1 cellular context compared by ENCODE assay signal in the genomic region with DNA sequence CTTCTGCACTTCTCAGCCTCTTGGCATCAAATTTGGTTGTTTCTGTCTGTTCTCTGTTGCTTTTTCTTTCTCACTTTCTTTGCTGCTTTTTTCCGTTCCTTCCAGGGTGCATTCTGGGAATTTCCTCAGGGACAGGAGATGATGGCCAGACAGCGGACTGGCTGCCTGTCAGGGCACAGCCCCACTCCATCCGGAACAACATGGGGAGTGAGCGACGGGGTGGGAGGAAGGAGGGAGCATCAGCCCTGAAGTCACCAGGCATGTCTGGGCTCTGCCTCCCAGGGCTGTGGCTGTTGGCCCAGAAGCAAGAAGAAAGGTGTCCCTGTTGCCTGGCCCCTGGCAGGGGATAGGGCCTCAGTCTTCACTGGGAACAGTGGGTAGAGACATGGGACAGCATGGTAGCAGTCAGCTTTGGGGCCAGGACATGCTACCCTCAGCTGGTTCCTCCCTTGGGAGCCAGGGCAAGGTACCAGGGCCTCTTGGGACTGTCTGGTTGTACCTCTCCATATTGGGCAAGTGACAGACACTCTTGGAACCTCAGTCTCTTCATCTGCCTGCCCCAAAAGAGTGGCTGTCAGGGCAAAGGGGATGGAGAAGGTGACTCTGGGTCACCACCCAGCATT.
TF ChIP-seq lines count a peak whose summit lies in the region.

No MANE protein-coding gene starts in this region.

TF ChIP-seq in SK-N-SH treated with all-trans-retinoic acid at 6 μM for 48 hours, 23 proteins besides CTCF, POLR2A, EP300 and RAD21 (continued from another document):
- TF ChIP-seq, protein P1, sequence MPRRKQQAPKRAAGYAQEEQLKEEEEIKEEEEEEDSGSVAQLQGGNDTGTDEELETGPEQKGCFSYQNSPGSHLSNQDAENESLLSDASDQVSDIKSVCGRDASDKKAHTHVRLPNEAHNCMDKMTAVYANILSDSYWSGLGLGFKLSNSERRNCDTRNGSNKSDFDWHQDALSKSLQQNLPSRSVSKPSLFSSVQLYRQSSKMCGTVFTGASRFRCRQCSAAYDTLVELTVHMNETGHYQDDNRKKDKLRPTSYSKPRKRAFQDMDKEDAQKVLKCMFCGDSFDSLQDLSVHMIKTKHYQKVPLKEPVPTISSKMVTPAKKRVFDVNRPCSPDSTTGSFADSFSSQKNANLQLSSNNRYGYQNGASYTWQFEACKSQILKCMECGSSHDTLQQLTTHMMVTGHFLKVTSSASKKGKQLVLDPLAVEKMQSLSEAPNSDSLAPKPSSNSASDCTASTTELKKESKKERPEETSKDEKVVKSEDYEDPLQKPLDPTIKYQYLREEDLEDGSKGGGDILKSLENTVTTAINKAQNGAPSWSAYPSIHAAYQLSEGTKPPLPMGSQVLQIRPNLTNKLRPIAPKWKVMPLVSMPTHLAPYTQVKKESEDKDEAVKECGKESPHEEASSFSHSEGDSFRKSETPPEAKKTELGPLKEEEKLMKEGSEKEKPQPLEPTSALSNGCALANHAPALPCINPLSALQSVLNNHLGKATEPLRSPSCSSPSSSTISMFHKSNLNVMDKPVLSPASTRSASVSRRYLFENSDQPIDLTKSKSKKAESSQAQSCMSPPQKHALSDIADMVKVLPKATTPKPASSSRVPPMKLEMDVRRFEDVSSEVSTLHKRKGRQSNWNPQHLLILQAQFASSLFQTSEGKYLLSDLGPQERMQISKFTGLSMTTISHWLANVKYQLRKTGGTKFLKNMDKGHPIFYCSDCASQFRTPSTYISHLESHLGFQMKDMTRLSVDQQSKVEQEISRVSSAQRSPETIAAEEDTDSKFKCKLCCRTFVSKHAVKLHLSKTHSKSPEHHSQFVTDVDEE (CRISPR knock-in tag; IDR thresholded peaks at IDR 0.05): no peak
- TF ChIP-seq, protein P2, sequence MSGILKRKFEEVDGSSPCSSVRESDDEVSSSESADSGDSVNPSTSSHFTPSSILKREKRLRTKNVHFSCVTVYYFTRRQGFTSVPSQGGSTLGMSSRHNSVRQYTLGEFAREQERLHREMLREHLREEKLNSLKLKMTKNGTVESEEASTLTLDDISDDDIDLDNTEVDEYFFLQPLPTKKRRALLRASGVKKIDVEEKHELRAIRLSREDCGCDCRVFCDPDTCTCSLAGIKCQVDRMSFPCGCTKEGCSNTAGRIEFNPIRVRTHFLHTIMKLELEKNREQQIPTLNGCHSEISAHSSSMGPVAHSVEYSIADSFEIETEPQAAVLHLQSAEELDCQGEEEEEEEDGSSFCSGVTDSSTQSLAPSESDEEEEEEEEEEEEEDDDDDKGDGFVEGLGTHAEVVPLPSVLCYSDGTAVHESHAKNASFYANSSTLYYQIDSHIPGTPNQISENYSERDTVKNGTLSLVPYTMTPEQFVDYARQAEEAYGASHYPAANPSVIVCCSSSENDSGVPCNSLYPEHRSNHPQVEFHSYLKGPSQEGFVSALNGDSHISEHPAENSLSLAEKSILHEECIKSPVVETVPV (CRISPR knock-in tag; IDR thresholded peaks at IDR 0.05): no peak
- no peak for TF ChIP-seq ZNF8 (CRISPR knock-in tag; IDR thresholded peaks at IDR 0.05)
- no peak for TF ChIP-seq ESRRG (CRISPR knock-in tag; IDR thresholded peaks at IDR 0.05)
- TF ChIP-seq ZNF70 (CRISPR knock-in tag; IDR thresholded peaks at IDR 0.05): no peak
- no peak for TF ChIP-seq TOX (CRISPR knock-in tag; IDR thresholded peaks at IDR 0.05; ENCODE audit: borderline replicate concordance)
- TF ChIP-seq ISL1 (CRISPR knock-in tag; IDR thresholded peaks at IDR 0.05): no peak
- TF ChIP-seq OSR1 (CRISPR knock-in tag; IDR thresholded peaks at IDR 0.05): no peak
- no peak for TF ChIP-seq ARNTL (CRISPR knock-in tag; IDR thresholded peaks at IDR 0.05; ENCODE audit: borderline replicate concordance, low read depth)
- TF ChIP-seq, protein P3, sequence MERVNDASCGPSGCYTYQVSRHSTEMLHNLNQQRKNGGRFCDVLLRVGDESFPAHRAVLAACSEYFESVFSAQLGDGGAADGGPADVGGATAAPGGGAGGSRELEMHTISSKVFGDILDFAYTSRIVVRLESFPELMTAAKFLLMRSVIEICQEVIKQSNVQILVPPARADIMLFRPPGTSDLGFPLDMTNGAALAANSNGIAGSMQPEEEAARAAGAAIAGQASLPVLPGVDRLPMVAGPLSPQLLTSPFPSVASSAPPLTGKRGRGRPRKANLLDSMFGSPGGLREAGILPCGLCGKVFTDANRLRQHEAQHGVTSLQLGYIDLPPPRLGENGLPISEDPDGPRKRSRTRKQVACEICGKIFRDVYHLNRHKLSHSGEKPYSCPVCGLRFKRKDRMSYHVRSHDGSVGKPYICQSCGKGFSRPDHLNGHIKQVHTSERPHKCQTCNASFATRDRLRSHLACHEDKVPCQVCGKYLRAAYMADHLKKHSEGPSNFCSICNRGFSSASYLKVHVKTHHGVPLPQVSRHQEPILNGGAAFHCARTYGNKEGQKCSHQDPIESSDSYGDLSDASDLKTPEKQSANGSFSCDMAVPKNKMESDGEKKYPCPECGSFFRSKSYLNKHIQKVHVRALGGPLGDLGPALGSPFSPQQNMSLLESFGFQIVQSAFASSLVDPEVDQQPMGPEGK (CRISPR knock-in tag; IDR thresholded peaks at IDR 0.05; ENCODE audit: borderline replicate concordance): no peak
- TF ChIP-seq BACH2 (CRISPR knock-in tag; IDR thresholded peaks at IDR 0.05; ENCODE audit: borderline replicate concordance): no peak
- no peak for TF ChIP-seq GLIS3 (CRISPR knock-in tag; IDR thresholded peaks at IDR 0.05)
- TF ChIP-seq PPARA (CRISPR knock-in tag; IDR thresholded peaks at IDR 0.05; ENCODE audit: borderline replicate concordance): no peak
- TF ChIP-seq ZNF565 (CRISPR knock-in tag; conservative IDR thresholded peaks at IDR 0.05; ENCODE audit: low read depth): no peak
- no peak for TF ChIP-seq CSDC2 (CRISPR knock-in tag; IDR thresholded peaks at IDR 0.05)
- TF ChIP-seq SNAI2 (CRISPR knock-in tag; IDR thresholded peaks at IDR 0.05): no peak
